In genomic region chr1:199854681-199855321, GRCh38 we compare ENCODE assay signal across 18 cellular contexts.
"Had no signal": no experiment of that assay in that cellular context is flagged by ENCODE, and none has a peak within 500 bp of the region (broad histone marks: within the 10 kb centered on the region; RNA-seq: fewer than 3 reads in every experiment).

No MANE protein-coding gene starts in this region.

- H3K27ac ChIP-seq: gastroesophageal sphincter, heart right ventricle, pancreas had no signal

- H3K9me3 ChIP-seq: gastroesophageal sphincter, heart right ventricle, pancreas had no signal

- H3K27ac Mint-ChIP-seq: activated B cell treated with CpG ODN at 0.5 μM for 24 hours; activated CD4-positive, alpha-beta T cell treated with anti-CD3 and anti-CD28 coated beads, Interleukin-2, amount 10 ng/mL, durations not matched to agents 24 days and 14 days; activated CD8-positive, alpha-beta T cell treated with anti-CD3 and anti-CD28 coated beads, Interleukin-2, amount 10 ng/mL, durations not matched to agents 7 days and 5 days; activated naive CD8-positive, alpha-beta T cell treated with anti-CD3 and anti-CD28 coated beads for 36 hours; activated T-cell treated with anti-CD3 and anti-CD28 coated beads, Interleukin-2, amount 50 U/mL, for 72 hours; brain; stimulated activated memory B cell treated with anti-CD40 and anti-IgM and Interleukin-4, amounts not matched to agents 10 μg/mL and 1 μg/mL and 100 μg/mL, for 72 hours had no signal

- H3K36me3 ChIP-seq: gastroesophageal sphincter, heart right ventricle, pancreas had no signal

- ATAC-seq: activated CD8-positive, alpha-beta T cell treated with anti-CD3 and anti-CD28 coated beads, Interleukin-2, amount 10 ng/mL, durations not matched to agents 7 days and 5 days; activated T-cell treated with anti-CD3 and anti-CD28 coated beads, Interleukin-2, amount 50 U/mL, for 72 hours; gastroesophageal sphincter; heart right ventricle; left lobe of liver; pancreas; stimulated activated memory B cell treated with anti-CD40 and anti-IgM and Interleukin-4, amounts not matched to agents 10 μg/mL and 1 μg/mL and 100 μg/mL, for 72 hours had no signal

- H3K4me3 ChIP-seq: gastroesophageal sphincter, heart right ventricle, pancreas had no signal

- H3K27me3 ChIP-seq: gastroesophageal sphincter, heart right ventricle, pancreas had no signal

- H3K4me1 ChIP-seq: gastroesophageal sphincter, pancreas had no signal

- DNase-seq: activated B cell treated with CpG ODN at 0.5 μM for 24 hours; activated CD4-positive, alpha-beta T cell treated with anti-CD3 and anti-CD28 coated beads, Interleukin-2, amount 10 ng/mL, durations not matched to agents 24 days and 14 days; activated CD8-positive, alpha-beta memory T cell treated with anti-CD3 and anti-CD28 coated beads, Interleukin-2, amount 50 U/mL, for 4 hours; activated CD8-positive, alpha-beta T cell treated with anti-CD3 and anti-CD28 coated beads, Interleukin-2, amount 10 ng/mL, durations not matched to agents 7 days and 5 days; activated gamma-delta T cell treated with Interleukin-2 at 50 U/mL for 16 hours; activated naive CD8-positive, alpha-beta T cell treated with anti-CD3 and anti-CD28 coated beads for 36 hours; activated T-cell treated with anti-CD3 and anti-CD28 coated beads, Interleukin-2, amount 50 U/mL, for 72 hours; amygdala; cerebellar nuclear complex; effector memory CD4-positive, alpha-beta T cell; heart right ventricle; pancreas; stimulated activated CD4-positive, alpha-beta T cell treated with anti-CD3 and anti-CD28 coated beads, Interleukin-2, amount 100 ng/mL, for 48 hours; T-helper 2 cell had no signal

- H3K36me3 Mint-ChIP-seq: activated naive CD8-positive, alpha-beta T cell treated with anti-CD3 and anti-CD28 coated beads for 36 hours; brain; stimulated activated memory B cell treated with anti-CD40 and anti-IgM and Interleukin-4, amounts not matched to agents 10 μg/mL and 1 μg/mL and 100 μg/mL, for 72 hours had no signal

- H3K4me3 Mint-ChIP-seq: activated B cell treated with CpG ODN at 0.5 μM for 24 hours; activated CD4-positive, alpha-beta T cell treated with anti-CD3 and anti-CD28 coated beads, Interleukin-2, amount 10 ng/mL, durations not matched to agents 24 days and 14 days; activated CD8-positive, alpha-beta T cell treated with anti-CD3 and anti-CD28 coated beads, Interleukin-2, amount 10 ng/mL, durations not matched to agents 7 days and 5 days; activated naive CD8-positive, alpha-beta T cell treated with anti-CD3 and anti-CD28 coated beads for 36 hours; activated T-cell treated with anti-CD3 and anti-CD28 coated beads, Interleukin-2, amount 50 U/mL, for 72 hours; brain; stimulated activated memory B cell treated with anti-CD40 and anti-IgM and Interleukin-4, amounts not matched to agents 10 μg/mL and 1 μg/mL and 100 μg/mL, for 72 hours had no signal

- H3K9me3 Mint-ChIP-seq: activated B cell treated with CpG ODN at 0.5 μM for 24 hours; activated naive CD8-positive, alpha-beta T cell treated with anti-CD3 and anti-CD28 coated beads for 36 hours; activated T-cell treated with anti-CD3 and anti-CD28 coated beads, Interleukin-2, amount 50 U/mL, for 72 hours; brain; stimulated activated memory B cell treated with anti-CD40 and anti-IgM and Interleukin-4, amounts not matched to agents 10 μg/mL and 1 μg/mL and 100 μg/mL, for 72 hours had no signal
